In genomic region chr3:14586611-14587010, GRCh38 we compare ENCODE assay signal across 8 cellular contexts.
"Had no signal": no experiment of that assay in that cellular context is flagged by ENCODE, and none has a peak within 500 bp of the region (broad histone marks: within the 10 kb centered on the region; RNA-seq: fewer than 3 reads in every experiment).

No MANE protein-coding gene starts in this region.

- ATAC-seq: GM23338, HCT116 had no signal

- H3K36me3 ChIP-seq: HAP-1 had no signal

- H3K4me2 ChIP-seq: GM23338 had no signal

- H3K27ac Mint-ChIP-seq: GM23338, HFFc6 had no signal

- H3K4me3 ChIP-seq: GM23248, GM23338, HAP-1 had no signal

- H3K9ac ChIP-seq: GM23248 had no signal

- H3K9me3 ChIP-seq: HAP-1 had no signal

- DNase-seq: GM23248, GOT3, H7, HCEC 1CT, HFFc6 had no signal

- H3K4me3 Mint-ChIP-seq: GM23338, HFFc6 had no signal

- H2AFZ ChIP-seq: GM23248, GM23338 had no signal

- H3K4me1 ChIP-seq: HAP-1 had no signal

- H3K27ac ChIP-seq: GM23248 had no signal

- H3K9me3 Mint-ChIP-seq: GM23338, HFFc6 had no signal
